ENCODE assay signal across 2 cellular contexts in genomic region chr15:90402230-90402629, GRCh38.
TF ChIP-seq lines count a peak whose summit lies in the region.

No MANE protein-coding gene starts in this region.

TF ChIP-seq in HEK293, 187 proteins besides CTCF, POLR2A, EP300 and RAD21 (continued from another document and continues in another):
- TF ChIP-seq ZEB2 (tag by site-specific recombination; IDR thresholded peaks at IDR 0.05), result peak; percentile 79
- TF ChIP-seq ZNF280D (tag by site-specific recombination; IDR thresholded peaks at IDR 0.05), result no peak
- no peak for TF ChIP-seq ZNF580 (tag by site-specific recombination; IDR thresholded peaks at IDR 0.05)
- peak; percentile 38; the same call in 1 of the 2 replicates for TF ChIP-seq ZNF366 (tag by site-specific recombination; conservative IDR thresholded peaks at IDR 0.05)
- no peak for TF ChIP-seq ZNF518A (tag by site-specific recombination; conservative IDR thresholded peaks at IDR 0.05; ENCODE audit: low read depth)
- peak; percentile 68; the same call in 1 of the 2 replicates for TF ChIP-seq ZNF600 (tag by site-specific recombination; IDR thresholded peaks at IDR 0.05)
- peak; percentile 51; the same call in 1 of the 2 replicates for TF ChIP-seq ZBTB20 (tag by site-specific recombination; IDR thresholded peaks at IDR 0.05)
- TF ChIP-seq BCL11B (tag by site-specific recombination; IDR thresholded peaks at IDR 0.05; ENCODE audit: low read depth), result no peak
- TF ChIP-seq ZNF792 (tag by site-specific recombination; IDR thresholded peaks at IDR 0.05), result no peak
- TF ChIP-seq KLF17 (tag by site-specific recombination; IDR thresholded peaks at IDR 0.05), result peak; percentile 72; the same call in 1 of the 2 replicates
- no peak for TF ChIP-seq ZNF76 (tag by site-specific recombination; IDR thresholded peaks at IDR 0.05; ENCODE audit: borderline replicate concordance, low read depth)
- no peak for TF ChIP-seq KLF10 (tag by site-specific recombination; IDR thresholded peaks at IDR 0.05)
- TF ChIP-seq ZNF677 (tag by site-specific recombination; IDR thresholded peaks at IDR 0.05), result no peak
- TF ChIP-seq ZNF623 (tag by site-specific recombination; IDR thresholded peaks at IDR 0.05), result no peak
- no peak for TF ChIP-seq HIC1 (tag by site-specific recombination; IDR thresholded peaks at IDR 0.05)

TF ChIP-seq in SK-N-SH, 30 proteins besides CTCF, POLR2A, EP300 and RAD21 (continued from another document):
- TF ChIP-seq IRF3 (IDR thresholded peaks at IDR 0.05; ENCODE audit: low read depth, low read length) (no peak), USF1 (IDR thresholded peaks at IDR 0.05; ENCODE audit: borderline replicate concordance, low read depth) (no peak), RCOR1 (IDR thresholded peaks at IDR 0.05; ENCODE audit: low read length) (no peak), ZBTB33 (IDR thresholded peaks at IDR 0.05; ENCODE audit: borderline replicate concordance, low read depth) (0 out of 2 replicates have a peak, but pooled peaks have one; percentile 40), CHD2 (IDR thresholded peaks at IDR 0.05; ENCODE audit: low read length, partially characterized antibody) (no peak), FOXJ3 (CRISPR knock-in tag; IDR thresholded peaks at IDR 0.05) (no peak), ELF1 (IDR thresholded peaks at IDR 0.05) (no peak), RFX5 (IDR thresholded peaks at IDR 0.05; ENCODE audit: low read length) (no peak), RXRA (IDR thresholded peaks at IDR 0.05; ENCODE audit: borderline replicate concordance, low read depth) (peak; percentile 33; the same call in 1 of the 2 replicates), MAX (IDR thresholded peaks at IDR 0.05; ENCODE audit: low read depth) (peak; percentile 51; the same call in 1 of the 2 replicates), SIN3A (IDR thresholded peaks at IDR 0.05; ENCODE audit: borderline replicate concordance, low read depth, low read length) (peak; percentile 70; the same call in 1 of the 2 replicates), TAF1 (IDR thresholded peaks at IDR 0.05; ENCODE audit: borderline replicate concordance, low read depth, low read length) (no peak), PBX3 (IDR thresholded peaks at IDR 0.05) (peak; percentile 89), FOSL2 (IDR thresholded peaks at IDR 0.05; ENCODE audit: borderline replicate concordance, low read depth) (peak; percentile 75), FOXM1 (IDR thresholded peaks at IDR 0.05; ENCODE audit: low read depth) (no peak), TEAD4 (IDR thresholded peaks at IDR 0.05; ENCODE audit: borderline replicate concordance, insufficient read depth) (peak; percentile 68; the same call in 1 of the 2 replicates), MEF2A (IDR thresholded peaks at IDR 0.05; ENCODE audit: borderline replicate concordance, low read depth) (no peak), POLR2AphosphoS5 (IDR thresholded peaks at IDR 0.05; ENCODE audit: low read depth, low read length) (peak; percentile 56; the same call in 1 of the 2 replicates), USF2 (IDR thresholded peaks at IDR 0.05; ENCODE audit: borderline replicate concordance, low read depth, low read length) (no peak), NFIC (IDR thresholded peaks at IDR 0.05; ENCODE audit: borderline replicate concordance) (peak; percentile 77; the same call in 1 of the 2 replicates), GABPA (IDR thresholded peaks at IDR 0.05; ENCODE audit: low read depth) (no peak)
TF ChIP-seq in SK-N-SH: peak in this region for 11.
